24 cellular contexts compared by ENCODE assay signal in genomic region chr3:187360087-187360486, GRCh38.
"Had no signal": no experiment of that assay in that cellular context is flagged by ENCODE, and none has a peak within 500 bp of the region (broad histone marks: within the 10 kb centered on the region; RNA-seq: fewer than 3 reads in every experiment).

No MANE protein-coding gene starts in this region.

- H3K36me3 ChIP-seq: colonic mucosa, prostate gland, sigmoid colon, uterus, WERI-Rb-1 had no signal

- DNase-seq: activated CD4-positive, alpha-beta T cell treated with anti-CD3 and anti-CD28 coated beads, Interleukin-2, amount 10 ng/mL, durations not matched to agents 7 days and 5 days; activated CD4-positive, CD25-positive, alpha-beta regulatory T cell treated with anti-CD3 and anti-CD28 coated beads, Interleukin-2, amount 50 U/mL, for 72 hours; activated CD8-positive, alpha-beta memory T cell treated with anti-CD3 and anti-CD28 coated beads, Interleukin-2, amount 10 ng/mL, durations not matched to agents 7 days and 5 days; activated CD8-positive, alpha-beta T cell treated with anti-CD3 and anti-CD28 coated beads, Interleukin-2, amount 10 ng/mL, durations not matched to agents 7 days and 5 days; activated effector memory CD4-positive, alpha-beta T cell treated with Interleukin-2 at 50 U/mL for 16 hours; activated naive CD4-positive, alpha-beta T cell treated with Interleukin-2 at 50 U/mL for 16 hours; activated T-cell treated with anti-CD3 and anti-CD28 coated beads, Interleukin-2, amount 50 U/mL, for 72 hours; colonic mucosa; effector CD8-positive, alpha-beta T cell; midbrain; naive thymus-derived CD4-positive, alpha-beta T cell; sigmoid colon; small intestine; stimulated activated CD4-positive, alpha-beta T cell treated with anti-CD3 and anti-CD28 coated beads, Interleukin-4, amount 100 ng/mL, for 24 hours; stimulated activated naive CD8-positive, alpha-beta T cell treated with anti-CD3 and anti-CD28 coated beads, Interleukin-15, amount 100 ng/mL, for 72 hours; T-helper 17 cell; T1000; uterus; WERI-Rb-1 had no signal

- H3K27me3 Mint-ChIP-seq: activated CD8-positive, alpha-beta memory T cell treated with anti-CD3 and anti-CD28 coated beads, Interleukin-2, amount 10 ng/mL, durations not matched to agents 7 days and 5 days; activated naive CD8-positive, alpha-beta T cell; central memory CD8-positive, alpha-beta T cell; stimulated activated naive CD8-positive, alpha-beta T cell treated with anti-CD3 and anti-CD28 coated beads, Interleukin-15, amount 100 ng/mL, for 72 hours had no signal

- H3K4me3 Mint-ChIP-seq: activated CD4-positive, alpha-beta T cell treated with anti-CD3 and anti-CD28 coated beads, Interleukin-2, amount 10 ng/mL, durations not matched to agents 7 days and 5 days; activated CD8-positive, alpha-beta memory T cell treated with anti-CD3 and anti-CD28 coated beads, Interleukin-2, amount 10 ng/mL, durations not matched to agents 7 days and 5 days; activated CD8-positive, alpha-beta T cell treated with anti-CD3 and anti-CD28 coated beads, Interleukin-2, amount 10 ng/mL, durations not matched to agents 7 days and 5 days; activated naive CD8-positive, alpha-beta T cell; activated T-cell treated with anti-CD3 and anti-CD28 coated beads, Interleukin-2, amount 50 U/mL, for 72 hours; central memory CD8-positive, alpha-beta T cell; naive thymus-derived CD4-positive, alpha-beta T cell; stimulated activated effector memory CD8-positive, alpha-beta T cell treated with anti-CD3 and anti-CD28 coated beads, Interleukin-12 subunit alpha, Interleukin-12 subunit beta, amount 100 ng/mL, for 72 hours; stimulated activated naive CD8-positive, alpha-beta T cell treated with anti-CD3 and anti-CD28 coated beads, Interleukin-15, amount 100 ng/mL, for 72 hours; T-helper 17 cell; type B pancreatic cell had no signal

- H3K27ac Mint-ChIP-seq: activated CD4-positive, alpha-beta T cell treated with anti-CD3 and anti-CD28 coated beads, Interleukin-2, amount 10 ng/mL, durations not matched to agents 7 days and 5 days; activated CD8-positive, alpha-beta memory T cell treated with anti-CD3 and anti-CD28 coated beads, Interleukin-2, amount 10 ng/mL, durations not matched to agents 7 days and 5 days; activated CD8-positive, alpha-beta T cell treated with anti-CD3 and anti-CD28 coated beads, Interleukin-2, amount 10 ng/mL, durations not matched to agents 7 days and 5 days; activated naive CD8-positive, alpha-beta T cell; activated T-cell treated with anti-CD3 and anti-CD28 coated beads, Interleukin-2, amount 50 U/mL, for 72 hours; naive thymus-derived CD4-positive, alpha-beta T cell; stimulated activated effector memory CD8-positive, alpha-beta T cell treated with anti-CD3 and anti-CD28 coated beads, Interleukin-12 subunit alpha, Interleukin-12 subunit beta, amount 100 ng/mL, for 72 hours; stimulated activated naive CD8-positive, alpha-beta T cell treated with anti-CD3 and anti-CD28 coated beads, Interleukin-15, amount 100 ng/mL, for 72 hours; T-helper 17 cell; type B pancreatic cell had no signal

- H3K27me3 ChIP-seq: colonic mucosa, sigmoid colon, uterus had no signal

- H3K27ac ChIP-seq: colonic mucosa, prostate gland, sigmoid colon, uterus, WERI-Rb-1 had no signal

- H3K4me3 ChIP-seq: colonic mucosa, prostate gland, sigmoid colon, uterus had no signal

- H3K9me3 ChIP-seq: colonic mucosa, prostate gland, sigmoid colon, uterus had no signal

- H3K4me1 Mint-ChIP-seq: central memory CD8-positive, alpha-beta T cell; stimulated activated effector memory CD8-positive, alpha-beta T cell treated with anti-CD3 and anti-CD28 coated beads, Interleukin-12 subunit alpha, Interleukin-12 subunit beta, amount 100 ng/mL, for 72 hours; T-helper 17 cell had no signal

- H3K4me1 ChIP-seq: colonic mucosa, prostate gland, sigmoid colon, uterus had no signal

- ATAC-seq: activated CD8-positive, alpha-beta memory T cell treated with anti-CD3 and anti-CD28 coated beads, Interleukin-2, amount 10 ng/mL, durations not matched to agents 7 days and 5 days; activated CD8-positive, alpha-beta T cell treated with anti-CD3 and anti-CD28 coated beads, Interleukin-2, amount 10 ng/mL, durations not matched to agents 7 days and 5 days; activated T-cell treated with anti-CD3 and anti-CD28 coated beads, Interleukin-2, amount 50 U/mL, for 72 hours; naive thymus-derived CD4-positive, alpha-beta T cell; stimulated activated effector memory CD8-positive, alpha-beta T cell treated with anti-CD3 and anti-CD28 coated beads, Interleukin-12 subunit alpha, Interleukin-12 subunit beta, amount 100 ng/mL, for 72 hours; stimulated activated naive CD8-positive, alpha-beta T cell treated with anti-CD3 and anti-CD28 coated beads, Interleukin-15, amount 100 ng/mL, for 72 hours; T-helper 17 cell had no signal

- H3K9me3 Mint-ChIP-seq: activated T-cell treated with anti-CD3 and anti-CD28 coated beads, Interleukin-2, amount 50 U/mL, for 72 hours; central memory CD8-positive, alpha-beta T cell; stimulated activated effector memory CD8-positive, alpha-beta T cell treated with anti-CD3 and anti-CD28 coated beads, Interleukin-12 subunit alpha, Interleukin-12 subunit beta, amount 100 ng/mL, for 72 hours; stimulated activated naive CD8-positive, alpha-beta T cell treated with anti-CD3 and anti-CD28 coated beads, Interleukin-15, amount 100 ng/mL, for 72 hours had no signal

- H3K36me3 Mint-ChIP-seq: activated CD8-positive, alpha-beta memory T cell treated with anti-CD3 and anti-CD28 coated beads, Interleukin-2, amount 10 ng/mL, durations not matched to agents 7 days and 5 days; stimulated activated effector memory CD8-positive, alpha-beta T cell treated with anti-CD3 and anti-CD28 coated beads, Interleukin-12 subunit alpha, Interleukin-12 subunit beta, amount 100 ng/mL, for 72 hours; type B pancreatic cell had no signal
